In the genomic region with DNA sequence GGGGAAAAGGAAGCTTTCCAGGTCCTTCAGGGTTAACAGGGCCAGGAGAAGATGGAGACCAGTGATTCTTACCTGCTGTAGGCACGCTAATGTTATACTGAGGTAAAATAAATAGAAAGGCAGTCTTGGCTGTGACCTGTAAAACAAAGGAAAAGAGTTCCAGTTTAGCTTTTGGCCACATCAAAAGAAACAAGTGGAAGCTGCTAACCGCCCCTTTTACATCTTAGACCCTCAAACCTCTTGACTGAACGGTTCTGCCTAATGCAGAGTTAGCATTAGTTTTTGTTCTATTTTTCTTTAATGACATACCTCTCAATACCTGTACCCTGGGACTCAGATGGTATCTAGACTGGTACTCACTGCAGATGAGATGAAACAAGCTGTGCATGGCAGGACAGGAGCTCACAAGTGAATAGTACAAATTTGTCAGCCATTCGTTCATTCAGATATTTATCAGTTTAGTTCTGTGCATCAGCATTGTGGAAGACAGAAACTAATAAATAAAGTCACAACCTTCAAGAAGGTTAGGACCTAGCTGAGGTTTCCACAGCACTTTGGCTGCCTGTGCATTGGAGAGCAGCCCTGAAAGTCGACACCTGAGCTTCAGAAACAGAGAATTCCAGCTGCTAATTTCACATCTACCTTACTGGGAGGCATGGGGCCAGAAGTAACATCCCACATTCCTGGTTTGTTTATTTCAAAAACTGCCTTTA, we compare ENCODE assay signal across 14 cellular contexts. TPM values are rescaled to one million over a fixed set of nuclear protein-coding genes. Genes with fewer than 3 reads are reported as not detected.
DNase-seq lines count a peak whose midpoint lies in the region; ATAC-seq, FAIRE-seq and TF ChIP-seq lines count a peak whose summit lies in the region.
"Had no signal": no experiment of that assay in that cellular context is flagged by ENCODE, and none has a peak within 500 bp of the region (broad histone marks: within the 10 kb centered on the region; RNA-seq: fewer than 3 reads in every experiment).

No MANE protein-coding gene starts in this region.

- H3K27me3 ChIP-seq in GM12878 (replicated peaks in 1 of 2; ENCODE audit: control insufficient read depth in 2 of 2, insufficient read depth in 2 of 2, low read length in 1 of 2) = no peaks in the 10 kb centered on the region
- H3K27me3 ChIP-seq: adrenal gland, Peyer's patch had no signal

- 35% methylated on average over 5 of the region's 5 CpGs for WGBS in GM12878 (ENCODE audit: insufficient coverage, insufficient replicate concordance, low lambda C conversion rate, missing lambda C conversion rate)

- TF ChIP-seq EP300 in GM12878 (IDR thresholded peaks at IDR 0.05; ENCODE audit: borderline replicate concordance in 1 of 2, control insufficient read depth in 1 of 2, low read depth in 2 of 2, low read length in 2 of 2) = no peak

- DNase-seq in GM12878 (ENCODE audit: low read depth, low spot score) (no peak), progenitor cell of endocrine pancreas (ENCODE audit: low spot score, unreplicated experiment) (no peak), kidney glomerular epithelial cell (lab: John Stamatoyannopoulos, UW) (no peak), CD14-positive monocyte (ENCODE audit: low spot score) (no peak), hepatic stellate cell (ENCODE audit: low spot score) (no peak)
- DNase-seq: adrenal gland, cortex of kidney, NCI-H2171, Peyer's patch, T-helper 9 cell had no signal

- 0 out of 4 replicates have a peak, but pooled peaks cover 0 to 5% of the 10 kb centered on the region in 2 experiments for H3K36me3 ChIP-seq in GM12878 (ENCODE audit: control insufficient read depth in 2 of 2, insufficient read depth in 2 of 2, low read length in 1 of 2)

- intact Hi-C loops in GM12878 (cut with micrococcal nuclease; ENCODE audit: unreplicated experiment) (loop anchor here (2.0 kb wide), 1 partner anchor 41 kb away; a partner anchor contains a TSS), CD14-positive monocyte (cut with micrococcal nuclease) (no loop called here)

- peaks cover 42% of the 10 kb centered on the region for H3K4me1 ChIP-seq in GM12878 (ENCODE audit: control insufficient read depth, insufficient read depth, low read length)

- 0 out of 2 replicates have a peak overlapping the region, but pooled peaks have one; percentile 25 for H3K4me3 ChIP-seq in GM12878
- H3K4me3 ChIP-seq: adrenal gland, Peyer's patch had no signal

- peak overlapping the region; percentile 85 for H3K27ac ChIP-seq in GM12878 (ENCODE audit: control insufficient read depth, insufficient read depth)
- H3K27ac ChIP-seq: adrenal gland had no signal

- no peak for FAIRE-seq in GM12878 (lab: Jason Lieb, UNC)

- H3K9ac ChIP-seq in GM12878 (ENCODE audit: control insufficient read depth, insufficient read depth, low read length) = peak overlapping the region; percentile 50; the same call in 1 of the 2 replicates

- BruUV-seq in GM12878 (replicated peaks; lab: Mats Ljungman, UMichigan) = no TSS peak

- SMC1A ChIA-PET in GM12878 (lab: Charles Lee; ENCODE audit: uncharacterized antibody, unreplicated experiment) = interaction anchor here (0.6 to 5.5 kb wide), 20 partner anchors 9 to 340 kb away, joined by 3 to 51 read pairs (median 4); a partner anchor contains a TSS

- H3K27ac Mint-ChIP-seq in progenitor cell of endocrine pancreas (no peak overlapping the region), CD14-positive monocyte (peak overlapping the region in 1 of 7 donors; percentile 31)

- POLR2A ChIA-PET in GM12878 (lab: Charles Lee) = interaction anchor here (1.0 to 2.4 kb wide), 8 partner anchors 11 to 220 kb away, joined by 3 to 14 read pairs (median 4); a partner anchor contains a TSS

- CTCF ChIA-PET in GM12878 (lab: Yijun Ruan, JAX) = interaction anchor here (0.9 to 2.7 kb wide), 8 partner anchors 11 to 95 kb away, joined by 3 to 13 read pairs (median 5); a partner anchor contains a TSS

- H3K9me3 Mint-ChIP-seq in progenitor cell of endocrine pancreas (ENCODE audit: low read depth) = no peaks in the 10 kb centered on the region
- no peaks in the 10 kb centered on the region for H3K9me3 Mint-ChIP-seq in CD14-positive monocyte

- peak; percentile 8 for ATAC-seq in GM18511 (IDR thresholded peaks at IDR 0.05; ENCODE audit: unreplicated experiment)
- ATAC-seq in GM21515 (IDR thresholded peaks at IDR 0.05; ENCODE audit: unreplicated experiment) = peak; percentile 21
- ATAC-seq in HG03442 (IDR thresholded peaks at IDR 0.05; ENCODE audit: unreplicated experiment) = peak; percentile 1
- peak; percentile 18 for ATAC-seq in GM12878
- ATAC-seq: HCT116 had no signal

- H3K4me3 Mint-ChIP-seq in progenitor cell of endocrine pancreas (ENCODE audit: low read depth) = no peak overlapping the region
- no peak overlapping the region for H3K4me3 Mint-ChIP-seq in CD14-positive monocyte

- in situ Hi-C loops in GM12878 (cut with MboI) = no loop called here

- H2AFZ ChIP-seq in GM12878 (ENCODE audit: control insufficient read depth, low read depth, low read length) = no peak overlapping the region

- H3K36me3 Mint-ChIP-seq in progenitor cell of endocrine pancreas (ENCODE audit: insufficient read depth) (peaks cover 5% of the 10 kb centered on the region), CD14-positive monocyte (peaks cover 25 to 36% of the 10 kb centered on the region in 2 donors)

- H3K9me3 ChIP-seq in GM12878 (replicated peaks; ENCODE audit: control insufficient read depth, insufficient read depth, low read length) = no peaks in the 10 kb centered on the region
- H3K9me3 ChIP-seq: adrenal gland, Peyer's patch had no signal

- TF ChIP-seq CTCF in GM12878 (IDR thresholded peaks at IDR 0.05 in 2 of 3, conservative IDR thresholded peaks at IDR 0.05 in 1 of 3; ENCODE audit: control insufficient read depth in 2 of 3, extremely low read depth in 1 of 3, insufficient read depth in 1 of 3, low read depth in 3 of 3, low read length in 3 of 3) (no peak), progenitor cell of endocrine pancreas (IDR thresholded peaks at IDR 0.05; ENCODE audit: unreplicated experiment) (no peak), CD14-positive monocyte (IDR thresholded peaks at IDR 0.05) (no peak)

- TF ChIP-seq POLR2A in GM12878 (IDR thresholded peaks at IDR 0.05; ENCODE audit: low read depth, low read length) = no peak

- H3K27me3 Mint-ChIP-seq in progenitor cell of endocrine pancreas (no peaks in the 10 kb centered on the region), CD14-positive monocyte (ENCODE audit: low read depth in 3 of 3) (no peaks in the 10 kb centered on the region)

- H3K79me2 ChIP-seq in GM12878 (ENCODE audit: control insufficient read depth, insufficient read depth, low read length) = peaks cover 7% of the 10 kb centered on the region

- H3K4me1 Mint-ChIP-seq in progenitor cell of endocrine pancreas (ENCODE audit: low read depth) = peaks cover 9% of the 10 kb centered on the region
- peaks cover 13% of the 10 kb centered on the region for H3K4me1 Mint-ChIP-seq in CD14-positive monocyte

- no peak for TF ChIP-seq RAD21 in GM12878 (IDR thresholded peaks at IDR 0.05; ENCODE audit: insufficient read depth, low read depth, low read length)

- peak overlapping the region; percentile 95 for H3K4me2 ChIP-seq in GM12878 (ENCODE audit: control insufficient read depth, insufficient read depth)

- RAD21 ChIA-PET in GM12878 (lab: Charles Lee; ENCODE audit: unreplicated experiment) = interaction anchor here (0.5 to 3.6 kb wide), 13 partner anchors 11 to 251 kb away, joined by 3 to 22 read pairs (median 4); a partner anchor contains a TSS

- H4K20me1 ChIP-seq in GM12878 (ENCODE audit: control insufficient read depth, insufficient read depth) = no peaks in the 10 kb centered on the region; the same call in 1 of the 2 replicates

TF ChIP-seq in GM12878, 131 proteins besides CTCF, POLR2A, EP300 and RAD21:
- TF ChIP-seq RUNX3 (IDR thresholded peaks at IDR 0.05; ENCODE audit: low read length) (peak; percentile 88), NR2F1 (conservative IDR thresholded peaks at IDR 0.05) (no peak), TCF7 (IDR thresholded peaks at IDR 0.05; ENCODE audit: borderline replicate concordance) (peak; percentile 93), STAT3 (IDR thresholded peaks at IDR 0.05; ENCODE audit: low read depth, low read length) (no peak), NR2C2 (IDR thresholded peaks at IDR 0.05; ENCODE audit: borderline replicate concordance, control insufficient read depth, insufficient read length, low read depth) (no peak), SREBF2 (IDR thresholded peaks at IDR 0.05; ENCODE audit: low read length) (no peak), POLR2AphosphoS5 (IDR thresholded peaks at IDR 0.05; ENCODE audit: low read length) (no peak), ZBED1 (IDR thresholded peaks at IDR 0.05; ENCODE audit: borderline replicate concordance) (0 out of 2 replicates have a peak, but pooled peaks have one; percentile 24), GABPA (IDR thresholded peaks at IDR 0.05; ENCODE audit: low read depth) (no peak)

RNA-seq across cellular contexts. Expression of a gene that starts 41.0 kb away (rescaled TPM):
- 9.5 and 10.9 TPM in 2 replicates for total RNA-seq in GM12878 (2013; cell fraction: nucleolus; rRNA removed)
- total RNA-seq in GM12878 (2014; rRNA removed) (10.9 and 11.0 TPM in 2 replicates), GM12878 (2014; rRNA removed; fragmentation: Illumina TruSeq; extraction: Trizol) (7.9 and 8.2 TPM in 2 replicates), GM12878 (2021) (12.5 and 13.2 TPM in 2 replicates), progenitor cell of endocrine pancreas (18.6 and 19.9 TPM in 2 replicates)
- polyA plus RNA-seq in GM12878 (2011; ENCODE audit: low read depth) = 4.4 TPM
- polyA plus RNA-seq in GM12878 (2011; rRNA removed) (4.8 and 6.8 TPM in 2 replicates), GM12878 (2014; fragmentation: Illumina TruSeq; extraction: Trizol) (12.4 and 13.9 TPM in 2 replicates), GM12878 (2014; fragmentation: Nextera tagmentation; extraction: Ambion mirVana) (1 to 10 TPM; 2.5 TPM), GM12878 (2014; rRNA removed) (10.5 and 11.1 TPM in 2 replicates), GM12878 (2016; fragmentation: Nextera tagmentation; extraction: Ambion mirVana) (10 to 100 TPM; 13.9 to 15.0 TPM), CD14-positive monocyte (1 to 10 TPM; 4.7 to 5.9 TPM)
- 6.9 and 7.2 TPM in 2 replicates for polyA plus RNA-seq in GM12878 (2011; cell fraction: cytosol; rRNA removed)
- polyA plus RNA-seq in GM12878 (2011; cell fraction: nucleus; rRNA removed) = 12.2 and 13.7 TPM in 2 replicates
- 5.6 and 6.1 TPM in 2 replicates for polyA plus RNA-seq in GM12878 (2012)
- 5.0 and 5.9 TPM in 2 replicates for polyA minus RNA-seq in GM12878 (2011; rRNA and poly(A)+ RNA removed)
- 1.9 and 3.6 TPM in 2 replicates for polyA minus RNA-seq in GM12878 (2011; cell fraction: cytosol; rRNA and poly(A)+ RNA removed)
- polyA minus RNA-seq in GM12878 (2011; cell fraction: nucleus; rRNA and poly(A)+ RNA removed) = 3.1 and 5.9 TPM in 2 replicates
